31 cellular contexts compared by ENCODE assay signal in genomic region chr2:108367776-108368175, GRCh38. TPM values are rescaled to one million over a fixed set of nuclear protein-coding genes. Genes with fewer than 3 reads are reported as not detected.
"Had no signal": no experiment of that assay in that cellular context is flagged by ENCODE, and none has a peak within 500 bp of the region (broad histone marks: within the 10 kb centered on the region; RNA-seq: fewer than 3 reads in every experiment).

No MANE protein-coding gene starts in this region.

- H3K36me3 ChIP-seq: breast epithelium, MG63, SJCRH30 had no signal

- H3K4me3 ChIP-seq: body of pancreas, breast epithelium, MG63, SJCRH30, SK-N-MC had no signal

- H3K36me3 Mint-ChIP-seq: activated naive CD4-positive, alpha-beta T cell treated with anti-CD3 and anti-CD28 coated beads, Interleukin-2, amount 10 ng/mL, durations not matched to agents 7 days and 5 days; activated naive CD8-positive, alpha-beta T cell had no signal

- H3K4me3 Mint-ChIP-seq: activated CD4-positive, alpha-beta T cell treated with anti-CD3 and anti-CD28 coated beads for 36 hours; activated CD4-positive, alpha-beta T cell treated with anti-CD3 and anti-CD28 coated beads, Interleukin-2, amount 10 ng/mL, durations not matched to agents 7 days and 5 days; activated CD8-positive, alpha-beta T cell treated with anti-CD3 and anti-CD28 coated beads, Interleukin-2, amount 10 ng/mL, durations not matched to agents 7 days and 5 days; activated naive CD4-positive, alpha-beta T cell treated with anti-CD3 and anti-CD28 coated beads, Interleukin-2, amount 10 ng/mL, durations not matched to agents 7 days and 5 days; activated naive CD8-positive, alpha-beta T cell; activated naive CD8-positive, alpha-beta T cell treated with anti-CD3 and anti-CD28 coated beads, Interleukin-2, amount 50 U/mL, for 24 hours; activated T-cell treated with anti-CD3 and anti-CD28 coated beads, Interleukin-2, amount 50 U/mL, for 4 hours; T-helper 1 cell treated with Interleukin-12 subunit alpha and Interleukin-12 subunit beta and Interleukin-4 antibody, amounts not matched to agents 30 μg/mL and 1 μg/mL, for 36 hours; T-helper 2 cell treated with Interferon-gamma antibody and Interleukin-4, amounts not matched to agents 5 μg/mL and 100 μg/mL, for 36 hours; WTC11 had no signal

- H3K27ac ChIP-seq: body of pancreas, breast epithelium, KMS-11, SJCRH30, SK-N-MC had no signal

- H3K4me2 ChIP-seq: KMS-11 had no signal

- H3K4me1 ChIP-seq: body of pancreas, breast epithelium had no signal

- H3K27me3 Mint-ChIP-seq: activated naive CD8-positive, alpha-beta T cell had no signal

- H3K9me3 Mint-ChIP-seq: activated CD4-positive, alpha-beta T cell treated with anti-CD3 and anti-CD28 coated beads, Interleukin-2, amount 10 ng/mL, durations not matched to agents 7 days and 5 days; activated naive CD4-positive, alpha-beta T cell treated with anti-CD3 and anti-CD28 coated beads, Interleukin-2, amount 10 ng/mL, durations not matched to agents 7 days and 5 days; activated naive CD8-positive, alpha-beta T cell treated with anti-CD3 and anti-CD28 coated beads, Interleukin-2, amount 50 U/mL, for 24 hours; activated T-cell treated with anti-CD3 and anti-CD28 coated beads, Interleukin-2, amount 50 U/mL, for 4 hours; T-helper 1 cell treated with Interleukin-12 subunit alpha and Interleukin-12 subunit beta and Interleukin-4 antibody, amounts not matched to agents 30 μg/mL and 1 μg/mL, for 36 hours; T-helper 2 cell treated with Interferon-gamma antibody and Interleukin-4, amounts not matched to agents 5 μg/mL and 100 μg/mL, for 36 hours had no signal

- H3K27ac Mint-ChIP-seq: activated CD4-positive, alpha-beta T cell treated with anti-CD3 and anti-CD28 coated beads for 36 hours; activated CD4-positive, alpha-beta T cell treated with anti-CD3 and anti-CD28 coated beads, Interleukin-2, amount 10 ng/mL, durations not matched to agents 7 days and 5 days; activated CD8-positive, alpha-beta T cell treated with anti-CD3 and anti-CD28 coated beads, Interleukin-2, amount 10 ng/mL, durations not matched to agents 7 days and 5 days; activated naive CD4-positive, alpha-beta T cell treated with anti-CD3 and anti-CD28 coated beads, Interleukin-2, amount 10 ng/mL, durations not matched to agents 7 days and 5 days; activated naive CD8-positive, alpha-beta T cell; activated naive CD8-positive, alpha-beta T cell treated with anti-CD3 and anti-CD28 coated beads, Interleukin-2, amount 50 U/mL, for 24 hours; T-helper 1 cell treated with Interleukin-12 subunit alpha and Interleukin-12 subunit beta and Interleukin-4 antibody, amounts not matched to agents 30 μg/mL and 1 μg/mL, for 36 hours; T-helper 2 cell treated with Interferon-gamma antibody and Interleukin-4, amounts not matched to agents 5 μg/mL and 100 μg/mL, for 36 hours; WTC11 had no signal

- DNase-seq: activated CD4-positive, alpha-beta T cell treated with anti-CD3 and anti-CD28 coated beads for 36 hours; activated CD4-positive, alpha-beta T cell treated with anti-CD3 and anti-CD28 coated beads, Interleukin-2, amount 10 ng/mL, durations not matched to agents 7 days and 5 days; activated CD4-positive, alpha-beta T cell treated with anti-CD3 and anti-CD28 coated beads, Interleukin-2, amount 50 U/mL, for 48 hours; activated CD8-positive, alpha-beta T cell treated with anti-CD3 and anti-CD28 coated beads, Interleukin-2, amount 10 ng/mL, durations not matched to agents 7 days and 5 days; activated effector memory CD4-positive, alpha-beta T cell treated with Interleukin-2 at 50 U/mL for 16 hours; activated naive CD4-positive, alpha-beta T cell treated with anti-CD3 and anti-CD28 coated beads, Interleukin-2, amount 10 ng/mL, durations not matched to agents 7 days and 5 days; activated naive CD8-positive, alpha-beta T cell treated with anti-CD3 and anti-CD28 coated beads, Interleukin-2, amount 50 U/mL, for 24 hours; activated T-cell treated with anti-CD3 and anti-CD28 coated beads, Interleukin-2, amount 50 U/mL, for 4 hours; amniotic stem cell; aorta; body of pancreas; MG63; NCI-H1048; NCI-H1105 treated with DMSO at 0.1 percent for 48 hours; NCI-H1436; NCI-H1694; NCI-H1930; NCI-H2081 treated with DMSO at 0.1 percent for 48 hours; NCI-H226; NCI-H446 treated with DMSO at 0.1 percent for 48 hours; NCI-H524 treated with DMSO at 0.1 percent for 48 hours; SHP77; SJCRH30 had no signal

- H3K9ac ChIP-seq: KMS-11 had no signal

- H3K9me3 ChIP-seq: body of pancreas, breast epithelium, MG63, SJCRH30 had no signal

- H3K4me1 Mint-ChIP-seq: activated CD4-positive, alpha-beta T cell treated with anti-CD3 and anti-CD28 coated beads for 36 hours; activated naive CD4-positive, alpha-beta T cell treated with anti-CD3 and anti-CD28 coated beads, Interleukin-2, amount 10 ng/mL, durations not matched to agents 7 days and 5 days; activated naive CD8-positive, alpha-beta T cell treated with anti-CD3 and anti-CD28 coated beads, Interleukin-2, amount 50 U/mL, for 24 hours had no signal

- H3K27me3 ChIP-seq: body of pancreas, breast epithelium, MG63, SJCRH30 had no signal

RNA-seq across cellular contexts. Expression of gene SULT1C4, which starts 10.0 kb away (rescaled TPM):
- total RNA-seq: activated CD4-positive, alpha-beta T cell treated with anti-CD3 and anti-CD28 coated beads for 36 hours; activated CD4-positive, alpha-beta T cell treated with anti-CD3 and anti-CD28 coated beads, Interleukin-2, amount 10 ng/mL, durations not matched to agents 7 days and 5 days; activated CD8-positive, alpha-beta T cell treated with anti-CD3 and anti-CD28 coated beads, Interleukin-2, amount 10 ng/mL, durations not matched to agents 7 days and 5 days; activated T-cell treated with anti-CD3 and anti-CD28 coated beads, Interleukin-2, amount 50 U/mL, for 4 hours; RPMI7951 had no signal
